In the genomic region with DNA sequence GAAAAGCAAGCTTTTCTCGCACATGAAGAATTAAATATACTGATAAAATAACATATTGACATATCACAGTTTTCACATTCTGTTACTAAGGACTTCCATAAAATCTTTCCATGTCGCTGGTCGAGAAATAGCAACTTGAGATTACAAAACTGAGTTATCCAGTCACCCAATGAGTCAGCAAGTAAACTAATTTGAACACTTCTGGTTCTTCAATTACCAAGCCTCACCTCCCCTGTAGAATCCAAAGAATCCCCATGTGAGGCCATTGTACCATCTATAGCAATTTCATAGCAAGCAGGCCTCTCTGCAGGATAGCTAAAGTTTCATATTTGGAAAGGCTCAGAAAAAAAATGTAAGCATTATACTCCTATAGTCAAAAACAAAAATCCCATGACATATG, we compare ENCODE assay signal across 19 cellular contexts.
A peak's percentile ranks its signal among the peaks of the same experiment; 100 is the strongest.
DNase-seq lines count a peak whose midpoint lies in the region; ATAC-seq and TF ChIP-seq lines count a peak whose summit lies in the region.
"Had no signal": no experiment of that assay in that cellular context is flagged by ENCODE, and none has a peak within 500 bp of the region (broad histone marks: within the 10 kb centered on the region; RNA-seq: fewer than 3 reads in every experiment).

No MANE protein-coding gene starts in this region.

- H3K9me3 Mint-ChIP-seq in Calu3 (ENCODE audit: low read depth, unreplicated experiment) = no peaks in the 10 kb centered on the region

- no peaks in the 10 kb centered on the region for H3K9me3 ChIP-seq in PC-3 (ENCODE audit: low read length)

- peak overlapping the region; percentile 29; the same call in 1 of the 2 replicates for H3K4me2 ChIP-seq in PC-3 (ENCODE audit: low read length)

- H3K4me1 Mint-ChIP-seq in Calu3 (ENCODE audit: low read depth, unreplicated experiment) = no peaks in the 10 kb centered on the region

- H3K9ac ChIP-seq in PC-3 (ENCODE audit: low read length) = no peak overlapping the region

- no peaks in the 10 kb centered on the region for H3F3A ChIP-seq in PC-3 (ENCODE audit: low read length, unreplicated experiment)

- ATAC-seq in PC-3 = no peak; the same call in 1 of the 2 replicates
- ATAC-seq: GM12878, K562, Right ventricle myocardium inferior had no signal

- no peaks in the 10 kb centered on the region for H4K20me1 ChIP-seq in PC-3 (ENCODE audit: low read length)

- H2AFZ ChIP-seq in PC-3 (ENCODE audit: low read length) = no peak overlapping the region

- H3K36me3 Mint-ChIP-seq in Calu3 (ENCODE audit: insufficient read depth, unreplicated experiment) = peaks cover 4% of the 10 kb centered on the region

- no peaks in the 10 kb centered on the region for H3K27me3 ChIP-seq in PC-3 (ENCODE audit: low read length)

- no peaks in the 10 kb centered on the region for H3K27me3 Mint-ChIP-seq in Calu3 (ENCODE audit: unreplicated experiment)

- TF ChIP-seq CTCF in PC-3 (conservative IDR thresholded peaks at IDR 0.05; ENCODE audit: low read depth, low read length) (no peak), Calu3 (IDR thresholded peaks at IDR 0.05; ENCODE audit: unreplicated experiment) (no peak)

- H3K9me2 ChIP-seq in PC-3 (replicated peaks; ENCODE audit: low read length) = no peaks in the 10 kb centered on the region

- intact Hi-C loops in PC-3 (cut with micrococcal nuclease) (no loop called here), Calu3 (cut with micrococcal nuclease; ENCODE audit: unreplicated experiment) (no loop called here)

- H3K27ac Mint-ChIP-seq in Calu3 (ENCODE audit: unreplicated experiment) = no peak overlapping the region
- H3K27ac Mint-ChIP-seq: B cell had no signal

- CTCF ChIA-PET in PC-3 (lab: Charles Lee) = no interaction called here
- CTCF ChIA-PET in Calu3 (lab: Charles Lee) = no interaction called here

- H3K4me3 Mint-ChIP-seq in Calu3 (ENCODE audit: low read depth, unreplicated experiment) = no peak overlapping the region
- H3K4me3 Mint-ChIP-seq: B cell had no signal

- peaks cover 13% of the 10 kb centered on the region for H3K4me1 ChIP-seq in PC-3 (ENCODE audit: insufficient read depth, low read length)

- H3K79me2 ChIP-seq in PC-3 (ENCODE audit: low read length) = no peaks in the 10 kb centered on the region

- BruUV-seq in PC-3 (replicated peaks; lab: Mats Ljungman, UMichigan) = no TSS peak
- no TSS peak for BruUV-seq in Calu3 (replicated peaks; lab: Mats Ljungman, UMichigan)

- H3K4me3 ChIP-seq in PC-3 (ENCODE audit: low read length) = no peak overlapping the region
- H3K4me3 ChIP-seq: GM12878, K562 had no signal

- H3K27ac ChIP-seq in PC-3 (ENCODE audit: low read length) = peak overlapping the region; percentile 10; the same call in 1 of the 2 replicates
- H3K27ac ChIP-seq: 22Rv1 had no signal

- no peaks in the 10 kb centered on the region for H3K36me3 ChIP-seq in PC-3 (ENCODE audit: low read depth, low read length)

- peak; percentile 39 for DNase-seq in NOMO-1 treated with DMSO at 0.1 percent for 48 hours (lab: John Stamatoyannopoulos, UW; ENCODE audit: unreplicated experiment)
- DNase-seq in NOMO-1 treated with dmso at 0.1 percent for 144 hours (lab: John Stamatoyannopoulos, UW; ENCODE audit: unreplicated experiment) = no peak
- peak; percentile 56 for DNase-seq in PC-3
- DNase-seq in kidney glomerular epithelial cell (lab: John Stamatoyannopoulos, UW) = peak; percentile 78
- DNase-seq in GOT3 (lab: John Stamatoyannopoulos, UW) = no peak
- DNase-seq in activated effector memory CD4-positive, alpha-beta T cell treated with anti-CD3 and anti-CD28 coated beads, Interleukin-2, amount 50 U/mL, for 16 hours = no peak
- DNase-seq in Calu3 = no peak
- no peak for DNase-seq in activated naive CD4-positive, alpha-beta T cell (lab: John Stamatoyannopoulos, UW)
- DNase-seq: DMS153, EL, NCI-H1436, NCI-H1930, NCI-H345, NCI-H524 treated with DMSO at 0.1 percent for 48 hours had no signal

- POLR2A ChIA-PET in PC-3 (lab: Charles Lee; ENCODE audit: unreplicated experiment) = no interaction called here

Comparison
In these comparisons a context has a peak if more than half of its experiments do, and no peak if none do; other contexts are left out.
1. DNase-seq: peak in NOMO-1 treated with DMSO at 0.1 percent for 48 hours (single experiment), PC-3 (single experiment) and kidney glomerular epithelial cell (single experiment); none in NOMO-1 treated with dmso at 0.1 percent for 144 hours (single experiment), GOT3 (single experiment), activated effector memory CD4-positive, alpha-beta T cell treated with anti-CD3 and anti-CD28 coated beads, Interleukin-2, amount 50 U/mL, for 16 hours (single experiment), Calu3 (single experiment) and activated naive CD4-positive, alpha-beta T cell (0 of 4).